22 cellular contexts compared by ENCODE assay signal in the genomic region with DNA sequence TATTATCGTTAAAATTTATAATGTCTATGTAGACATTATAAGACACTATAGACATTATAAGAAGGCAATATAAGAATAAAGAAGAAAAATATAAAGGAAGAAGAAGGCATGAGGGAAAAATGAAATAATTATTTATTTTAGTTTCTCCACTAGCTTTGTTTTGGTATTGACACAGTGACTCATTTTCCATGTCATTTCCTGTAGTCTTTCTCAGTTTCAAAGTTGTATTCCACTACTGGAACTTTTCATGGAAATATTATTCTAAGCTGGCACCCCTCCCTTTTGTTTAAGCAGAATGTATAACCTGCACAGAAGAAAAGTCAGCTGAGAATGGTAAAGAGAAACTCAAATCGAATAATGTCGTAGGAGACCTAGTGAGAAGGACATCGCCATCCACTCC.
"Had no signal": no experiment of that assay in that cellular context is flagged by ENCODE, and none has a peak within 500 bp of the region (broad histone marks: within the 10 kb centered on the region; RNA-seq: fewer than 3 reads in every experiment).

No MANE protein-coding gene starts in this region.

- H3K27ac Mint-ChIP-seq: activated naive CD8-positive, alpha-beta T cell; memory B cell; naive thymus-derived CD4-positive, alpha-beta T cell; neural progenitor cell; stimulated activated naive CD8-positive, alpha-beta T cell treated with anti-CD3 and anti-CD28 coated beads, Interleukin-15, amount 100 ng/mL, for 72 hours; T-helper 1 cell treated with Interleukin-12 subunit alpha and Interleukin-12 subunit beta and Interleukin-4 antibody, amounts not matched to agents 30 μg/mL and 1 μg/mL, for 36 hours had no signal

- DNase-seq: activated CD4-positive, alpha-beta T cell treated with anti-CD3 and anti-CD28 coated beads, Interleukin-2, amount 50 U/mL, for 1 hour; activated CD4-positive, CD25-positive, alpha-beta regulatory T cell treated with anti-CD3 and anti-CD28 coated beads, Interleukin-2, amount 50 U/mL, for 72 hours; activated CD8-positive, alpha-beta memory T cell treated with anti-CD3 and anti-CD28 coated beads, Interleukin-2, amount 50 U/mL, for 4 hours; activated gamma-delta T cell; activated T-cell treated with anti-CD3 and anti-CD28 coated beads, Interleukin-2, amount 50 U/mL, for 4 hours; amniotic stem cell; body of pancreas; effector CD8-positive, alpha-beta T cell; naive thymus-derived CD4-positive, alpha-beta T cell; psoas muscle; right cardiac atrium; stimulated activated CD4-positive, alpha-beta T cell treated with anti-CD3 and anti-CD28 coated beads, Interleukin-15, amount 100 ng/mL, for 24 hours; stimulated activated CD4-positive, alpha-beta T cell treated with anti-CD3 and anti-CD28 coated beads, Interleukin-2, amount 100 ng/mL, for 48 hours; stimulated activated naive CD8-positive, alpha-beta T cell treated with anti-CD3 and anti-CD28 coated beads, Interleukin-15, amount 100 ng/mL, for 72 hours; transverse colon had no signal

- H3K27me3 ChIP-seq: body of pancreas, esophagus muscularis mucosa, neural progenitor cell, suprapubic skin, transverse colon had no signal

- H3K4me1 Mint-ChIP-seq: central memory CD8-positive, alpha-beta T cell; memory B cell; naive thymus-derived CD4-positive, alpha-beta T cell; neural progenitor cell; stimulated activated naive CD8-positive, alpha-beta T cell treated with anti-CD3 and anti-CD28 coated beads, Interleukin-15, amount 100 ng/mL, for 72 hours had no signal

- H3K9me3 Mint-ChIP-seq: neural progenitor cell had no signal

- H3K4me3 Mint-ChIP-seq: activated naive CD8-positive, alpha-beta T cell; activated T-cell treated with anti-CD3 and anti-CD28 coated beads, Interleukin-2, amount 50 U/mL, for 4 hours; central memory CD8-positive, alpha-beta T cell; memory B cell; naive thymus-derived CD4-positive, alpha-beta T cell; neural progenitor cell; stimulated activated naive CD8-positive, alpha-beta T cell treated with anti-CD3 and anti-CD28 coated beads, Interleukin-15, amount 100 ng/mL, for 72 hours; T-helper 1 cell treated with Interleukin-12 subunit alpha and Interleukin-12 subunit beta and Interleukin-4 antibody, amounts not matched to agents 30 μg/mL and 1 μg/mL, for 36 hours had no signal

- H3K36me3 ChIP-seq: esophagus muscularis mucosa, neural progenitor cell, suprapubic skin, transverse colon had no signal

- ATAC-seq: activated T-cell treated with anti-CD3 and anti-CD28 coated beads, Interleukin-2, amount 50 U/mL, for 4 hours; body of pancreas; naive thymus-derived CD4-positive, alpha-beta T cell; psoas muscle; right cardiac atrium; stimulated activated naive CD8-positive, alpha-beta T cell treated with anti-CD3 and anti-CD28 coated beads, Interleukin-15, amount 100 ng/mL, for 72 hours had no signal

- H3K27ac ChIP-seq: body of pancreas, esophagus muscularis mucosa, neural progenitor cell, psoas muscle, suprapubic skin, transverse colon had no signal

- H3K36me3 Mint-ChIP-seq: activated naive CD8-positive, alpha-beta T cell; memory B cell; naive thymus-derived CD4-positive, alpha-beta T cell; neural progenitor cell had no signal

- H3K27me3 Mint-ChIP-seq: activated naive CD8-positive, alpha-beta T cell; central memory CD8-positive, alpha-beta T cell; memory B cell; naive thymus-derived CD4-positive, alpha-beta T cell; stimulated activated naive CD8-positive, alpha-beta T cell treated with anti-CD3 and anti-CD28 coated beads, Interleukin-15, amount 100 ng/mL, for 72 hours had no signal

- H3K4me1 ChIP-seq: body of pancreas, esophagus muscularis mucosa, neural progenitor cell, psoas muscle, suprapubic skin, transverse colon had no signal

- H2AFZ ChIP-seq: neural progenitor cell had no signal

- H3K9me3 ChIP-seq: body of pancreas, esophagus muscularis mucosa, psoas muscle, suprapubic skin, transverse colon had no signal

- H3K4me3 ChIP-seq: body of pancreas, esophagus muscularis mucosa, neural progenitor cell, psoas muscle, suprapubic skin, transverse colon had no signal
